ENCODE assay signal across 22 cellular contexts in the genomic region with DNA sequence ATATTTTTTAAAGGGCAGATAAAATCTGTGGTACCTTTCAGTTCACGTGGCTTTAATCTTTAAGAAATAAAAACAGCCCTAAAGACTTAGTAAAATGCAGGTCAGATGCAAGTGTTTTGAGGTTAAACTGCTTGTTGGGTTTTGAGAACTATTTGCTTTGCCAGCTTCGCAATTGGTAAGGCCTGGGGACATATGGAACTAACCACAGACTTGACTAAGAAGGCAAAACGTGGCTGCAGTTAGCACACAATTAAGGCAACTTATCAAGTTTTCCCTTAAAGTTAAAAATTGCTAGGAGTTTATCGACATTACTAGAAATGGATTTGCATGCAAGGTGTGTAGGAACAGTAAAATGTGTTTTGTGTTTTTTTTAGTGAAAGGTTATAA.
DNase-seq lines count a peak whose midpoint lies in the region; ATAC-seq and TF ChIP-seq lines count a peak whose summit lies in the region.
"Had no signal": no experiment of that assay in that cellular context is flagged by ENCODE, and none has a peak within 500 bp of the region (broad histone marks: within the 10 kb centered on the region; RNA-seq: fewer than 3 reads in every experiment).

No MANE protein-coding gene starts in this region.

- TF ChIP-seq CTCF in H9 (conservative IDR thresholded peaks at IDR 0.05) (no peak), foreskin fibroblast (IDR thresholded peaks at IDR 0.05; ENCODE audit: low read depth, low read length) (no peak), coronary artery (IDR thresholded peaks at IDR 0.05) (no peak)

- H3K4me3 ChIP-seq in foreskin fibroblast (ENCODE audit: low read depth in 1 of 2, low read length in 2 of 2): no peak overlapping the region
- no peak overlapping the region for H3K4me3 ChIP-seq in coronary artery
- H3K4me3 ChIP-seq in MG63: no peak overlapping the region
- H3K4me3 ChIP-seq: adrenal gland, gastroesophageal sphincter, pancreas had no signal

- H3K23ac ChIP-seq in H9 (ENCODE audit: insufficient read length, low read depth, low read length): no peak overlapping the region

- H4K20me1 ChIP-seq in H9 (ENCODE audit: control insufficient read depth, insufficient read depth, insufficient read length): no peaks in the 10 kb centered on the region

- peaks cover 11% of the 10 kb centered on the region; the same call in 1 of the 2 replicates for H3K79me2 ChIP-seq in H9 (ENCODE audit: insufficient read depth, low read length)

- H3K4me2 ChIP-seq in H9 (ENCODE audit: insufficient read depth, insufficient read length, low read length): peak overlapping the region; percentile 39

- no peak overlapping the region for H3K4ac ChIP-seq in H9 (ENCODE audit: low read depth, low read length)

- 100% methylated on average over 1 of the region's 4 CpGs for WGBS in H9 (ENCODE audit: extremely low coverage, insufficient read length, low lambda C conversion rate)

- peak overlapping the region; percentile 96 to 99 (median 97) for H3K27ac Mint-ChIP-seq in H9
- H3K27ac Mint-ChIP-seq in stimulated activated memory B cell treated with anti-CD40 and anti-IgM and Interleukin-4, amounts not matched to agents 10 μg/mL and 1 μg/mL and 100 μg/mL, for 72 hours: no peak overlapping the region
- H3K27ac Mint-ChIP-seq: CD8-positive, alpha-beta T cell; dendritic cell treated with granulocyte-macrophage colony-stimulating factor and Interleukin-4, amounts not matched to agents 40 ng/mL and 50 ng/mL, for 4 days; natural killer cell had no signal

- no peaks in the 10 kb centered on the region for H3K23me2 ChIP-seq in H9 (ENCODE audit: insufficient read length, low read depth, low read length, poor library complexity, severe bottlenecking)

- no peak overlapping the region for H4K8ac ChIP-seq in H9 (replicated peaks; ENCODE audit: insufficient read length, low read depth, low read length)

- H3K27ac ChIP-seq in H9 (ENCODE audit: insufficient read length, low read depth, low read length) (peak overlapping the region; percentile 73), coronary artery (no peak overlapping the region)
- H3K27ac ChIP-seq: adrenal gland, gastroesophageal sphincter, pancreas had no signal

- H3K79me1 ChIP-seq in H9 (ENCODE audit: insufficient read depth, low read depth, low read length, poor library complexity, severe bottlenecking): no peaks in the 10 kb centered on the region

- ATAC-seq in stimulated activated memory B cell treated with anti-CD40 and anti-IgM and Interleukin-4, amounts not matched to agents 10 μg/mL and 1 μg/mL and 100 μg/mL, for 72 hours: no peak
- ATAC-seq: CD8-positive, alpha-beta T cell; gastroesophageal sphincter; left colon; natural killer cell; pancreas; sciatic nerve had no signal

- no peak overlapping the region for H4K5ac ChIP-seq in H9 (ENCODE audit: insufficient read length, low read depth, low read length)

- no peak overlapping the region for H3K18ac ChIP-seq in H9 (ENCODE audit: insufficient read length, low read depth, low read length)

- H3K9ac ChIP-seq in H9 (ENCODE audit: extremely low read depth, insufficient read length, low read length): peak overlapping the region; percentile 55

- H3K9me3 Mint-ChIP-seq in H9: no peaks in the 10 kb centered on the region; a peak in 2 of 5 replicates
- H3K9me3 Mint-ChIP-seq in stimulated activated memory B cell treated with anti-CD40 and anti-IgM and Interleukin-4, amounts not matched to agents 10 μg/mL and 1 μg/mL and 100 μg/mL, for 72 hours: peaks cover 3% of the 10 kb centered on the region

- H3K56ac ChIP-seq in H9 (ENCODE audit: insufficient read length, low read depth, low read length): no peak overlapping the region

- H3K36me3 ChIP-seq in MG63: no peaks in the 10 kb centered on the region
- H3K36me3 ChIP-seq: adrenal gland, gastroesophageal sphincter, pancreas had no signal

- no peaks in the 10 kb centered on the region; the same call in 1 of the 2 replicates for H3K27me3 Mint-ChIP-seq in H9 (ENCODE audit: low read depth)
- H3K27me3 Mint-ChIP-seq in stimulated activated memory B cell treated with anti-CD40 and anti-IgM and Interleukin-4, amounts not matched to agents 10 μg/mL and 1 μg/mL and 100 μg/mL, for 72 hours: no peaks in the 10 kb centered on the region
- H3K27me3 Mint-ChIP-seq: dendritic cell treated with granulocyte-macrophage colony-stimulating factor and Interleukin-4, amounts not matched to agents 40 ng/mL and 50 ng/mL, for 4 days had no signal

- peak overlapping the region; percentile 78 for H2BK20ac ChIP-seq in H9 (ENCODE audit: low read depth, low read length, poor library complexity, severe bottlenecking)

- no peak overlapping the region for H2AFZ ChIP-seq in H9 (ENCODE audit: low read length)

- peak; percentile 25 to 57 for DNase-seq in AML-193 (lab: John Stamatoyannopoulos, UW)
- no peak for DNase-seq in H9
- DNase-seq in RPMI7951 (ENCODE audit: low read depth): peak; percentile 7
- peak; percentile 7 to 41 for DNase-seq in foreskin fibroblast
- no peak for DNase-seq in coronary artery (ENCODE audit: low spot score)
- no peak for DNase-seq in MG63
- DNase-seq in activated naive CD4-positive, alpha-beta T cell treated with anti-CD3 and anti-CD28 coated beads, Interleukin-2, amount 50 U/mL, for 16 hours: no peak
- DNase-seq: activated CD4-positive, alpha-beta T cell treated with anti-CD3 and anti-CD28 coated beads, Interleukin-2, amount 50 U/mL, for 1 hour; activated gamma-delta T cell; adrenal gland; CD8-positive, alpha-beta T cell; left colon; MM.1S; natural killer cell; NCI-H1694 treated with DMSO at 0.1 percent for 48 hours; pancreas; SIG-M5; stimulated activated CD4-positive, alpha-beta T cell treated with anti-CD3 and anti-CD28 coated beads, Interleukin-15, amount 100 ng/mL, for 24 hours had no signal

- H2AK5ac ChIP-seq in H9 (ENCODE audit: insufficient read length, low read length): no peak overlapping the region

- H2BK12ac ChIP-seq in H9 (ENCODE audit: insufficient read length, low read depth, low read length): no peak overlapping the region

- no peaks in the 10 kb centered on the region for H3K27me3 ChIP-seq in H9 (ENCODE audit: insufficient read depth, low read length)
- H3K27me3 ChIP-seq in MG63: no peaks in the 10 kb centered on the region
- H3K27me3 ChIP-seq: adrenal gland, gastroesophageal sphincter, pancreas had no signal

- no peak overlapping the region for H2BK120ac ChIP-seq in H9 (ENCODE audit: low read depth, low read length, poor library complexity, severe bottlenecking)

- H3K4me3 Mint-ChIP-seq in H9: no peak overlapping the region; a peak in 2 of 5 replicates
- no peak overlapping the region for H3K4me3 Mint-ChIP-seq in stimulated activated memory B cell treated with anti-CD40 and anti-IgM and Interleukin-4, amounts not matched to agents 10 μg/mL and 1 μg/mL and 100 μg/mL, for 72 hours
- H3K4me3 Mint-ChIP-seq: CD8-positive, alpha-beta T cell; dendritic cell treated with granulocyte-macrophage colony-stimulating factor and Interleukin-4, amounts not matched to agents 40 ng/mL and 50 ng/mL, for 4 days; natural killer cell had no signal

- H2BK5ac ChIP-seq in H9 (ENCODE audit: insufficient read length, low read length): no peak overlapping the region

- no peak overlapping the region; the same call in 1 of the 2 replicates for H3K14ac ChIP-seq in H9 (ENCODE audit: insufficient read depth, low read length)

- H3K36me3 Mint-ChIP-seq in H9 (ENCODE audit: insufficient read depth in 1 of 3, low read depth in 3 of 3): peaks cover 0 to 4% (median 3%) of the 10 kb centered on the region in 3 experiments; a peak in 2 of 7 replicates
- H3K36me3 Mint-ChIP-seq in stimulated activated memory B cell treated with anti-CD40 and anti-IgM and Interleukin-4, amounts not matched to agents 10 μg/mL and 1 μg/mL and 100 μg/mL, for 72 hours: no peaks in the 10 kb centered on the region
- H3K36me3 Mint-ChIP-seq: CD8-positive, alpha-beta T cell had no signal

- H3K9me3 ChIP-seq in H9 (ENCODE audit: control insufficient read depth, low read depth, low read length): no peaks in the 10 kb centered on the region
- no peaks in the 10 kb centered on the region for H3K9me3 ChIP-seq in MG63
- H3K9me3 ChIP-seq: adrenal gland, gastroesophageal sphincter, pancreas had no signal

- H2BK15ac ChIP-seq in H9 (ENCODE audit: low read depth, low read length): no peak overlapping the region

- H4K91ac ChIP-seq in H9 (ENCODE audit: insufficient read length, low read depth, low read length): no peak overlapping the region

- H3K4me1 ChIP-seq in H9 (ENCODE audit: insufficient read depth, low read length): no peaks in the 10 kb centered on the region; the same call in 1 of the 2 replicates
- H3K4me1 ChIP-seq: adrenal gland, gastroesophageal sphincter, pancreas had no signal

- peak overlapping the region; percentile 98 for H3T11ph ChIP-seq in H9 (ENCODE audit: low read length)

- peaks cover 26 to 27% of the 10 kb centered on the region in 2 experiments for H3K4me1 Mint-ChIP-seq in H9
- no peaks in the 10 kb centered on the region for H3K4me1 Mint-ChIP-seq in stimulated activated memory B cell treated with anti-CD40 and anti-IgM and Interleukin-4, amounts not matched to agents 10 μg/mL and 1 μg/mL and 100 μg/mL, for 72 hours
- H3K4me1 Mint-ChIP-seq: natural killer cell had no signal

Comparison
In these comparisons a context has a peak if more than half of its experiments do, and no peak if none do; other contexts are left out.
1. DNase-seq: peak in AML-193 (2 of 2), RPMI7951 (single experiment) and foreskin fibroblast (2 of 2); none in H9 (single experiment), coronary artery (single experiment), MG63 (single experiment) and activated naive CD4-positive, alpha-beta T cell treated with anti-CD3 and anti-CD28 coated beads, Interleukin-2, amount 50 U/mL, for 16 hours (single experiment).